In genomic region chr12:47904647-47905312, GRCh38 we compare ENCODE assay signal across 8 cellular contexts. TPM values are rescaled to one million over a fixed set of nuclear protein-coding genes. Genes with fewer than 3 reads are reported as not detected.
DNase-seq lines count a peak whose midpoint lies in the region; ATAC-seq and TF ChIP-seq lines count a peak whose summit lies in the region.

Gene VDR, minus strand, starts transcription at chr12:47904994. Its CDS starts 25,881 bp downstream, at chr12:47879113.

- H3K27me3 ChIP-seq in neural cell (ENCODE audit: insufficient read depth, low read depth, low read length): peaks cover 48% of the 10 kb centered on the region

- H3K4me3 ChIP-seq in fibroblast of the aortic adventitia (ENCODE audit: low read depth, low read length) (peak within 1 kb of the TSS; percentile 94), neural cell (ENCODE audit: low read length) (peak within 1 kb of the TSS; percentile 69)

- no peaks in the 10 kb centered on the region for H3K36me3 ChIP-seq in neural cell (ENCODE audit: insufficient read depth, low read length)

- TF ChIP-seq EP300 in neural cell (conservative IDR thresholded peaks at IDR 0.05; ENCODE audit: poor library complexity, severe bottlenecking): no peak

- H3K9ac ChIP-seq in neural cell (ENCODE audit: low read length): peak within 1 kb of the TSS; percentile 20

- in situ Hi-C loops in KBM-7 (cut with MboI; ENCODE audit: low pct_unique_long_range_greater_than_20kb, low sequenced_read_pairs): no loop called here

- no peaks in the 10 kb centered on the region for H3K9me3 ChIP-seq in neural cell (ENCODE audit: low read length)

- no peak for TF ChIP-seq RAD21 in neural cell (conservative IDR thresholded peaks at IDR 0.05)

- no peak within 1 kb of the TSS for H3K27ac ChIP-seq in neural cell (ENCODE audit: low read length)
- no peak within 1 kb of the TSS for H3K27ac ChIP-seq in substantia nigra (ENCODE audit: low read depth, low read length, poor library complexity, severe bottlenecking)

- ATAC-seq in GM21529 (IDR thresholded peaks at IDR 0.05; ENCODE audit: unreplicated experiment): peak; percentile 61

- no peaks in the 10 kb centered on the region for H3K79me2 ChIP-seq in neural cell (replicated peaks; ENCODE audit: insufficient read depth, low read length)

- no peaks in the 10 kb centered on the region for H3K9me2 ChIP-seq in neural cell (ENCODE audit: insufficient read depth, low read length)

- no peaks in the 10 kb centered on the region for H4K20me1 ChIP-seq in neural cell (ENCODE audit: insufficient read depth)

- H3K4me2 ChIP-seq in neural cell (ENCODE audit: low read length): peak within 1 kb of the TSS; percentile 57

- TF ChIP-seq CTCF in fibroblast of the aortic adventitia (IDR thresholded peaks at IDR 0.05; ENCODE audit: insufficient read depth, low read length) (peak; percentile 50), neural cell (IDR thresholded peaks at IDR 0.05; ENCODE audit: poor library complexity, severe bottlenecking) (no peak)

- H2AFZ ChIP-seq in neural cell (ENCODE audit: low read depth, low read length): no peak within 1 kb of the TSS

- H3F3A ChIP-seq in neural cell (ENCODE audit: insufficient read depth, low read length, poor library complexity, severe bottlenecking): no peaks in the 10 kb centered on the region

- DNase-seq in D341Med (ENCODE audit: low spot score): peak; percentile 88
- DNase-seq in KBM-7: peak; percentile 81
- peak; percentile 82 for DNase-seq in RKO (ENCODE audit: low spot score)
- DNase-seq in activated T-helper 1 cell treated with anti-CD3 and anti-CD28 coated beads, Interleukin-2, amount 50 U/mL, for 16 hours (ENCODE audit: low read depth in 1 of 2, low spot score in 1 of 2): peak; percentile 41 to 61
- DNase-seq in fibroblast of the aortic adventitia (ENCODE audit: low read depth): peak; percentile 73
- peak in 28 of 49 donors; percentile 3 to 83 (median 28) for DNase-seq in substantia nigra (lab: John Stamatoyannopoulos, UW)

TF ChIP-seq in neural cell, 6 proteins besides CTCF, POLR2A, EP300 and RAD21:
- no peak for TF ChIP-seq POLR2AphosphoS5 (IDR thresholded peaks at IDR 0.05)
- peak; percentile 27 for TF ChIP-seq MXI1 (conservative IDR thresholded peaks at IDR 0.05; ENCODE audit: poor library complexity, severe bottlenecking)
- no peak for TF ChIP-seq TAF1 (IDR thresholded peaks at IDR 0.05; ENCODE audit: low read depth)
- no peak for TF ChIP-seq EZH2 (IDR thresholded peaks at IDR 0.05; ENCODE audit: borderline replicate concordance, insufficient read depth, low read length, poor library complexity, severe bottlenecking)

RNA-seq across cellular contexts. Expression of gene VDR, which starts in this region (rescaled TPM):
- total RNA-seq in fibroblast of the aortic adventitia (ENCODE audit: low replicate concordance): 5.0 and 12.5 TPM in 2 replicates
- polyA plus RNA-seq in neural cell: not detected in 2 replicates
- not detected in 2 replicates for polyA minus RNA-seq in neural cell

Comparison
In these comparisons a context has a peak if more than half of its experiments do, and no peak if none do; other contexts are left out.
1. DNase-seq: peak in every context shown above with its lines; median percentile 88 in D341Med; 82 in RKO; 81 in KBM-7; 73 in fibroblast of the aortic adventitia; 51 in activated T-helper 1 cell treated with anti-CD3 and anti-CD28 coated beads, Interleukin-2, amount 50 U/mL, for 16 hours; 28 in substantia nigra.